Comparison of ENCODE assay signal across 1 cellular context in the genomic region with DNA sequence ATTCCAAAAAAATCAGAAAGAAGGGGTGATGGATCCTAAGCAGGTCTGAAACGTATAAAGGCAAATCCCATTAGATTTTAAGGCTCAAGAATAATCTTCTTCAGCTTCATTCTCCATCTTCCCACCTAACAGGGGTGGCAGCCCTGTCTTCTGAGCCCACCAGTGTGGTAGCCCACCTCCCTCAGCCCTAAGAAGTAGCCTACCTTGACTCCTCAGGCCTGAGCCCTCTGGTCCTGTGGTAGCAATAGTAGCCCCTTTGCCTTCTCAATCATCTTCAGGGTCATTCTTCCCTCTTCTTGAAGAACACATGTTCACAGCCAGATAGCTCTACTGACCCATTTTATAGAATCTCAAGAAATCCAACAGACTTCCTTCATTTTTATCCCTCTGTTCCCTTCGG.
TF ChIP-seq lines count a peak whose summit lies in the region.

No MANE protein-coding gene starts in this region.

TF ChIP-seq in HepG2, 621 proteins besides CTCF, POLR2A, EP300 and RAD21:
- TF ChIP-seq ZMAT5 (CRISPR knock-in tag; IDR thresholded peaks at IDR 0.05; ENCODE audit: borderline replicate concordance, low read depth) (no peak), PAF1 (CRISPR knock-in tag; IDR thresholded peaks at IDR 0.05) (peak; percentile 62; the same call in 1 of the 2 replicates), ZNF20 (CRISPR knock-in tag; IDR thresholded peaks at IDR 0.05) (no peak), CREM (IDR thresholded peaks at IDR 0.05) (no peak), CREM (CRISPR knock-in tag; IDR thresholded peaks at IDR 0.05) (no peak)
